10 cellular contexts compared by ENCODE assay signal in the genomic region with DNA sequence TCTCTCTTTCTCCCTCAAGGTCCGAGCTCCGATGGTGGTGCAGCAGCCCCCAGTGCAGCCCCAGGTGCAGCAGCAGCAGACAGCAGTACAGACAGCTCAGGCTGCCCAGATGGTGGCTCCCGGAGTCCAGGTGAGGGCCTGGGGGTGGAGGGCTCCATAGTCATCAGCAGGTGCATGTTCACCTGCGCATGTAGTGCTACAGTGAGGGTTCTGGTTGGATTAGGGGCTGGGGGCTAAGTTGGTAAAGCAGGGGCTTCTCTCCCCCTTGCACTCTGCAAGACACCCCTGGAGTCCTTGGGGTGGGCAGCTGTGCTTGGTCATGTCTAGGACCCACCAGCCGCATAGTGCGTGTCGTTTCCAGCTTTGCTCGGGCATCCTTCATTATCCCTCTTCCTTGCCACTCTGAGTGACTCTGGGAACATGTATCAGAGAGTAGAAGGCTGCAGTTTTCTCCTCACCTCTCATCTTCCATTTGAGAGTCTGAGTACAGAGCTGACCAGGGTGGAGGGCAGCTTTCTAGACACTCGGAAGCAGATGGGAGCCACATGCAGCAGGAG.
A peak's percentile ranks its signal among the peaks of the same experiment; 100 is the strongest.
DNase-seq lines count a peak whose midpoint lies in the region; ATAC-seq and TF ChIP-seq lines count a peak whose summit lies in the region.
"Had no signal": no experiment of that assay in that cellular context is flagged by ENCODE, and none has a peak within 500 bp of the region (broad histone marks: within the 10 kb centered on the region; RNA-seq: fewer than 3 reads in every experiment).

No MANE protein-coding gene starts in this region.

- H2AFZ ChIP-seq in mammary epithelial cell (ENCODE audit: low read depth, low read length), result no peak overlapping the region

- H3K27ac Mint-ChIP-seq in activated naive CD4-positive, alpha-beta T cell treated with anti-CD3 and anti-CD28 coated beads, Interleukin-2, amount 50 U/mL, for 24 hours, result no peak overlapping the region
- peak overlapping the region; percentile 92 to 99 (median 97) for H3K27ac Mint-ChIP-seq in naive thymus-derived CD8-positive, alpha-beta T cell
- H3K27ac Mint-ChIP-seq: activated naive CD4-positive, alpha-beta T cell treated with anti-CD3 and anti-CD28 coated beads for 36 hours had no signal

- intact Hi-C loops in mammary epithelial cell (cut with micrococcal nuclease), result loop anchor here (1.0 to 5.0 kb wide), 5 partner anchors 37 to 174 kb away; no protein-coding TSS in a partner anchor
- intact Hi-C loops in upper lobe of right lung (cut with DNase I), result no loop called here

- H3K36me3 ChIP-seq in mammary epithelial cell (ENCODE audit: insufficient read depth, low read length), result peaks cover 35% of the 10 kb centered on the region
- H3K36me3 ChIP-seq in upper lobe of right lung, result peaks cover 74% of the 10 kb centered on the region

- WGBS in mammary epithelial cell (ENCODE audit: low coverage, missing lambda C conversion rate), result 86% methylated on average over 9 of the region's 9 CpGs

- peaks cover 91% of the 10 kb centered on the region for H3K4me1 Mint-ChIP-seq in activated naive CD4-positive, alpha-beta T cell treated with anti-CD3 and anti-CD28 coated beads, Interleukin-2, amount 50 U/mL, for 24 hours
- peaks cover 44 to 93% (median 90%) of the 10 kb centered on the region in 4 donors for H3K4me1 Mint-ChIP-seq in naive thymus-derived CD8-positive, alpha-beta T cell

- CTCF ChIA-PET in mammary epithelial cell (lab: Charles Lee; ENCODE audit: low non-redundant PET), result interaction anchor here (0.6 to 0.8 kb wide), 2 partner anchors 41 to 150 kb away, joined by 16 to 37 read pairs; no protein-coding TSS in a partner anchor

- H3K36me3 Mint-ChIP-seq in activated naive CD4-positive, alpha-beta T cell treated with anti-CD3 and anti-CD28 coated beads, Interleukin-2, amount 50 U/mL, for 24 hours, result peaks cover 11% of the 10 kb centered on the region
- H3K36me3 Mint-ChIP-seq in naive thymus-derived CD8-positive, alpha-beta T cell, result peaks cover 4 to 81% (median 40%) of the 10 kb centered on the region in 3 donors

- peaks cover 59% of the 10 kb centered on the region for H3K4me1 ChIP-seq in mammary epithelial cell (ENCODE audit: insufficient read depth, low read length)
- H3K4me1 ChIP-seq in upper lobe of right lung, result peaks cover 57% of the 10 kb centered on the region

- no peaks in the 10 kb centered on the region for H4K20me1 ChIP-seq in mammary epithelial cell (ENCODE audit: insufficient read depth, low read length)

- POLR2A ChIA-PET in naive thymus-derived CD8-positive, alpha-beta T cell (lab: Charles Lee), result interaction anchor here (0.6 to 16.8 kb wide), 12 partner anchors 8 to 135 kb away, joined by 3 to 796 read pairs (median 14); partner anchors contain the start of genes KLHL22 and MED15

- H3K9me3 Mint-ChIP-seq in activated naive CD4-positive, alpha-beta T cell treated with anti-CD3 and anti-CD28 coated beads, Interleukin-2, amount 50 U/mL, for 24 hours, result no peaks in the 10 kb centered on the region
- H3K9me3 Mint-ChIP-seq in naive thymus-derived CD8-positive, alpha-beta T cell, result no peaks in the 10 kb centered on the region
- H3K9me3 Mint-ChIP-seq: activated naive CD4-positive, alpha-beta T cell treated with anti-CD3 and anti-CD28 coated beads for 36 hours had no signal

- no peaks in the 10 kb centered on the region for H3K27me3 ChIP-seq in mammary epithelial cell (ENCODE audit: insufficient read depth, low read length)
- no peaks in the 10 kb centered on the region for H3K27me3 ChIP-seq in upper lobe of right lung

- peaks cover 45% of the 10 kb centered on the region for H3K79me2 ChIP-seq in mammary epithelial cell (ENCODE audit: insufficient read depth, low read length)

- ATAC-seq in naive thymus-derived CD8-positive, alpha-beta T cell, result no peak
- ATAC-seq in upper lobe of right lung, result no peak
- no peak for ATAC-seq in GM21381 (IDR thresholded peaks at IDR 0.05; ENCODE audit: unreplicated experiment)

- peak overlapping the region; percentile 79 for H3K27ac ChIP-seq in mammary epithelial cell (ENCODE audit: insufficient read depth, low read depth, low read length)
- peak overlapping the region; percentile 76 for H3K27ac ChIP-seq in upper lobe of right lung

- peak overlapping the region; percentile 62 for H3K4me3 Mint-ChIP-seq in activated naive CD4-positive, alpha-beta T cell treated with anti-CD3 and anti-CD28 coated beads, Interleukin-2, amount 50 U/mL, for 24 hours
- H3K4me3 Mint-ChIP-seq in naive thymus-derived CD8-positive, alpha-beta T cell, result peak overlapping the region; percentile 72 to 91 (median 84)
- H3K4me3 Mint-ChIP-seq: activated naive CD4-positive, alpha-beta T cell treated with anti-CD3 and anti-CD28 coated beads for 36 hours had no signal

- H3K9me3 ChIP-seq in mammary epithelial cell (replicated peaks; ENCODE audit: insufficient read depth, low read length) (no peaks in the 10 kb centered on the region), upper lobe of right lung (no peaks in the 10 kb centered on the region)

- TF ChIP-seq CTCF in mammary epithelial cell (conservative IDR thresholded peaks at IDR 0.05 in 1 of 2, IDR thresholded peaks at IDR 0.05 in 1 of 2; ENCODE audit: extremely low read depth in 1 of 2, insufficient read depth in 1 of 2, low read depth in 1 of 2, low read length in 2 of 2), result no peak
- TF ChIP-seq CTCF in upper lobe of right lung (IDR thresholded peaks at IDR 0.05), result no peak

- DNase-seq in activated naive CD4-positive, alpha-beta T cell treated with anti-CD3 and anti-CD28 coated beads, Interleukin-2, amount 50 U/mL, for 16 hours, result no peak
- DNase-seq in mammary epithelial cell (no peak), upper lobe of right lung (no peak), Kasumi-1 (lab: John Stamatoyannopoulos, UW) (no peak), cerebellum (ENCODE audit: low spot score) (no peak)
- DNase-seq in naive thymus-derived CD8-positive, alpha-beta T cell, result no peak
- DNase-seq: NCI-H1105 treated with DMSO at 0.1 percent for 48 hours had no signal

- H3K4me3 ChIP-seq in mammary epithelial cell (replicated peaks in 1 of 3; ENCODE audit: insufficient read depth in 1 of 3, low read depth in 2 of 3, low read length in 3 of 3), result no peak overlapping the region
- H3K4me3 ChIP-seq in upper lobe of right lung, result no peak overlapping the region

- peak overlapping the region; percentile 38 for H3K9ac ChIP-seq in mammary epithelial cell (ENCODE audit: insufficient read depth, low read length)

- H3K4me2 ChIP-seq in mammary epithelial cell (ENCODE audit: insufficient read depth, low read depth, low read length), result peak overlapping the region; percentile 34

- no TSS peak for BruUV-seq in mammary epithelial cell (replicated peaks; lab: Mats Ljungman, UMichigan)

- in situ Hi-C loops in mammary epithelial cell (cut with MboI; ENCODE audit: low sequenced_read_pairs in 2 of 2), result no loop called here

- dilution Hi-C loops in mammary epithelial cell (cut with HindIII; ENCODE audit: low sequenced_read_pairs), result no loop called here

- H3K27me3 Mint-ChIP-seq in activated naive CD4-positive, alpha-beta T cell treated with anti-CD3 and anti-CD28 coated beads, Interleukin-2, amount 50 U/mL, for 24 hours, result no peaks in the 10 kb centered on the region
- H3K27me3 Mint-ChIP-seq in naive thymus-derived CD8-positive, alpha-beta T cell, result no peaks in the 10 kb centered on the region
